ENCODE assay signal across 9 cellular contexts in the genomic region with DNA sequence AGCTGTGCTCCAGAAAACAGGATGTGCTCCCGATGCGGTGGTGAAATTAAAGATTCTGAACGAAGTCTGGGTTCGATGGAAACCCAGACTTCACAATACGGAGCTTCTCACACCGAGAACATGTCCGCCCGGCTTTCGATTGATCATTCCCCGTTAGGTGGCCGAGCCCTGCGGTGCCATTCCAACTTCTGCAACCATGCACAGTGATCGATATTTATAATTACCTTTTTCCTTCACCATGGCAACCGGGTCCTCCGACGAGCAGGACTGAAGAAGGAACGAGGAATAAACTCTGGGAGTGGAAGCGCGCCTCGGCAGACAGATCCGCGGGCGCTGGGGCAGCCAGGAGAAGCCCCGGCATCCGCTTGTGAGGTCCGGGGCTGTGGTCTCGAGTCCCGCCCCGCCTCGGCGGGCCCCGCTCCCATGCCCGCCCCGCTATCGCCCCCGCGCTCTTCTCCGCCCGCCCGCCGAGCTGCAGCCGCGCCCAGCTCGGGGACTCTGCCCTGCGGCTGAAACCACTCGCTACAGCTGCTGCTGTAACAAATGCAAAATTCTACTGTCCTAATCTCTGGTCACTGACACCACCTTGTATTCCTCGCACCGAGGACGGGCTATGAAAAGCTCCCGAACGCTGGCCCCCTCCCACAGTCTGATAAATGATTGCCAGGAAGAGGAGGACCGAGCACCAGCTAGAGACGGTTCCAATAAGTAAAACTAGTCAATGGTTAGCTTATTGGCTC. TPM values are rescaled to one million over a fixed set of nuclear protein-coding genes. Genes with fewer than 3 reads are reported as not detected.
A peak's percentile ranks its signal among the peaks of the same experiment; 100 is the strongest.
DNase-seq lines count a peak whose midpoint lies in the region; ATAC-seq, FAIRE-seq and TF ChIP-seq lines count a peak whose summit lies in the region.
"Had no signal": no experiment of that assay in that cellular context is flagged by ENCODE, and none has a peak within 500 bp of the region (broad histone marks: within the 10 kb centered on the region; RNA-seq: fewer than 3 reads in every experiment).

No MANE protein-coding gene starts in this region.

- H3K79me1 ChIP-seq in H1 (ENCODE audit: low read depth, low read length): no peaks in the 10 kb centered on the region

- no peak overlapping the region for H4K8ac ChIP-seq in H1 (ENCODE audit: extremely low read depth, insufficient read depth, low read length)

- intact Hi-C loops in CD14-positive monocyte (cut with micrococcal nuclease) (no loop called here), activated B cell treated with CpG ODN at 0.5 μM for 24 hours (cut with micrococcal nuclease) (no loop called here)

- no peak overlapping the region for H2BK12ac ChIP-seq in H1 (ENCODE audit: low read depth, low read length)

- CTCF ChIA-PET in activated B cell treated with CpG ODN at 0.5 μM for 24 hours (lab: Charles Lee): no interaction called here
- CTCF ChIA-PET in H1 (lab: Charles Lee; ENCODE audit: partially characterized antibody): interaction anchor here (0.7 to 1.5 kb wide), 3 partner anchors 11 to 183 kb away, joined by 3 to 4 read pairs (median 3); no protein-coding TSS in a partner anchor

- TF ChIP-seq EP300 in H1 (IDR thresholded peaks at IDR 0.05; ENCODE audit: borderline replicate concordance in 1 of 2, low read depth in 2 of 2, low read length in 2 of 2): no peak
- TF ChIP-seq EP300 in suprapubic skin (IDR thresholded peaks at IDR 0.05): no peak

- no peaks in the 10 kb centered on the region for H3K36me3 ChIP-seq in H1 (ENCODE audit: control insufficient read depth in 2 of 4, insufficient read depth in 4 of 4, low read length in 3 of 4)
- no peaks in the 10 kb centered on the region for H3K36me3 ChIP-seq in suprapubic skin
- H3K36me3 ChIP-seq: neutrophil had no signal

- no peak overlapping the region for H2BK15ac ChIP-seq in H1 (ENCODE audit: low read length)

- H3K27ac ChIP-seq in H1 (ENCODE audit: low read depth, low read length): no peak overlapping the region
- peak overlapping the region; percentile 75 for H3K27ac ChIP-seq in suprapubic skin
- H3K27ac ChIP-seq: neutrophil had no signal

- POLR2A ChIA-PET in activated B cell treated with CpG ODN at 0.5 μM for 24 hours (lab: Charles Lee): interaction anchor here (0.6 kb wide), 1 partner anchor 16 kb away, joined by 5 read pairs; no protein-coding TSS in a partner anchor
- POLR2A ChIA-PET in H1 (lab: Charles Lee; ENCODE audit: partially characterized antibody): interaction anchor here (1.0 kb wide), 1 partner anchor 38 kb away, joined by 3 read pairs; no protein-coding TSS in a partner anchor

- no peak overlapping the region for H2BK5ac ChIP-seq in H1 (ENCODE audit: low read depth, low read length)

- H3K27me3 ChIP-seq in H1 (replicated peaks in 1 of 4; ENCODE audit: control insufficient read depth in 3 of 4, extremely low read depth in 1 of 4, insufficient read depth in 3 of 4, low read length in 3 of 4) (peaks cover 0 to 27% (median 16%) of the 10 kb centered on the region in 4 experiments; a peak in 6 of 7 replicates), suprapubic skin (no peaks in the 10 kb centered on the region)

- no peak overlapping the region for H3K23ac ChIP-seq in H1 (ENCODE audit: insufficient read length)

- TF ChIP-seq CTCF in CD14-positive monocyte (IDR thresholded peaks at IDR 0.05) (no peak), activated B cell treated with CpG ODN at 0.5 μM for 24 hours (IDR thresholded peaks at IDR 0.05) (no peak), H1 (IDR thresholded peaks at IDR 0.05; ENCODE audit: control extremely low read depth in 1 of 3, insufficient read depth in 1 of 3, low read depth in 1 of 3, low read length in 3 of 3) (no peak), mesothelial cell of epicardium (IDR thresholded peaks at IDR 0.05; ENCODE audit: unreplicated experiment) (no peak), suprapubic skin (IDR thresholded peaks at IDR 0.05) (no peak)

- peak overlapping the region; percentile 69 to 92 for H3K4me2 ChIP-seq in H1 (ENCODE audit: insufficient read depth in 1 of 2, low read depth in 2 of 2, low read length in 2 of 2)

- no peak for TF ChIP-seq RAD21 in H1 (IDR thresholded peaks at IDR 0.05 in 1 of 2, conservative IDR thresholded peaks at IDR 0.05 in 1 of 2; ENCODE audit: low read depth in 2 of 2, low read length in 2 of 2)

- H3K27ac Mint-ChIP-seq in CD14-positive monocyte (peak overlapping the region in 1 of 7 donors; percentile 68), activated B cell treated with CpG ODN at 0.5 μM for 24 hours (peak overlapping the region; percentile 14), mesothelial cell of epicardium (peak overlapping the region; percentile 88)

- ATAC-seq in GM19324 (IDR thresholded peaks at IDR 0.05; ENCODE audit: low FRiP score, unreplicated experiment): peak; percentile 87
- ATAC-seq in HG03378 (IDR thresholded peaks at IDR 0.05; ENCODE audit: unreplicated experiment): peak; percentile 72
- ATAC-seq in activated B cell treated with CpG ODN at 0.5 μM for 24 hours (ENCODE audit: low read depth): peak; percentile 66
- no peak for ATAC-seq in GM21825 (IDR thresholded peaks at IDR 0.05; ENCODE audit: unreplicated experiment)

- DNase-seq in CD14-positive monocyte (ENCODE audit: low spot score) (no peak), activated B cell treated with CpG ODN at 0.5 μM for 24 hours (peak; percentile 20), H1 (ENCODE audit: low read depth in 1 of 2, low spot score in 2 of 2) (peak in 1 of 2 experiments; percentile 67), mesothelial cell of epicardium (ENCODE audit: low spot score in 2 of 2, unreplicated experiment in 2 of 2) (peak; percentile 47 to 68), suprapubic skin (ENCODE audit: low spot score in 2 of 2) (no peak)

- no peak overlapping the region for H3K56ac ChIP-seq in H1 (replicated peaks; ENCODE audit: insufficient read length, low read depth, low read length)

- H3K14ac ChIP-seq in H1 (ENCODE audit: insufficient read length): no peak overlapping the region

- H3K27me3 Mint-ChIP-seq in CD14-positive monocyte (ENCODE audit: low read depth in 3 of 3) (peaks cover 39 to 46% (median 39%) of the 10 kb centered on the region in 3 donors), activated B cell treated with CpG ODN at 0.5 μM for 24 hours (peaks cover 50% of the 10 kb centered on the region), mesothelial cell of epicardium (ENCODE audit: low read depth) (peaks cover 33% of the 10 kb centered on the region)

- H3K4me1 Mint-ChIP-seq in CD14-positive monocyte: peaks cover 19% of the 10 kb centered on the region
- peaks cover 24% of the 10 kb centered on the region for H3K4me1 Mint-ChIP-seq in activated B cell treated with CpG ODN at 0.5 μM for 24 hours
- H3K4me1 Mint-ChIP-seq in mesothelial cell of epicardium: peaks cover 57% of the 10 kb centered on the region

- 10% methylated on average over 38 of the region's 53 CpGs; no CpG with 5 or more reads in 1 of the 2 experiments for WGBS in H1 (ENCODE audit: extremely low coverage in 1 of 2, insufficient coverage in 1 of 2, insufficient read length in 1 of 2, insufficient replicate concordance in 2 of 2, low coverage in 1 of 2, low lambda C conversion rate in 2 of 2, missing lambda C conversion rate in 1 of 2), 2 experiments
- under 1% methylated on average over 41 of the region's 53 CpGs for WGBS in suprapubic skin

- FAIRE-seq in H1 (lab: Jason Lieb, UNC): no peak

- peaks cover 7% of the 10 kb centered on the region; the same call in 1 of the 2 replicates for H3K23me2 ChIP-seq in H1 (ENCODE audit: low read depth, low read length)

- no peak overlapping the region for H4K91ac ChIP-seq in H1 (replicated peaks; ENCODE audit: insufficient read length, low read length)

- H3K36me3 Mint-ChIP-seq in CD14-positive monocyte (peaks cover 0 to 10% of the 10 kb centered on the region in 2 donors), activated B cell treated with CpG ODN at 0.5 μM for 24 hours (ENCODE audit: low read depth) (no peaks in the 10 kb centered on the region), mesothelial cell of epicardium (no peaks in the 10 kb centered on the region)

- peak overlapping the region in 1 of 4 experiments; percentile 2; a peak in 1 of 7 replicates for H3K9ac ChIP-seq in H1 (replicated peaks in 1 of 4; ENCODE audit: extremely low read depth in 1 of 4, low read depth in 3 of 4, low read length in 3 of 4)

- H3K9me3 Mint-ChIP-seq in CD14-positive monocyte (peaks cover 0 to 6% (median 3%) of the 10 kb centered on the region in 7 donors), activated B cell treated with CpG ODN at 0.5 μM for 24 hours (no peaks in the 10 kb centered on the region), mesothelial cell of epicardium (no peaks in the 10 kb centered on the region)

- peak overlapping the region; percentile 72 to 82 for H3K4me3 Mint-ChIP-seq in CD14-positive monocyte
- H3K4me3 Mint-ChIP-seq in activated B cell treated with CpG ODN at 0.5 μM for 24 hours: peak overlapping the region; percentile 74
- H3K4me3 Mint-ChIP-seq in mesothelial cell of epicardium: peak overlapping the region; percentile 71

- H3K4me3 ChIP-seq in H1 (ENCODE audit: extremely low read depth in 1 of 4, insufficient read depth in 2 of 4, low read depth in 3 of 4, low read length in 4 of 4): peak overlapping the region; percentile 40 to 66 (median 56)
- peak overlapping the region; percentile 60 for H3K4me3 ChIP-seq in suprapubic skin

- H2AK5ac ChIP-seq in H1 (ENCODE audit: low read depth, low read length): no peak overlapping the region

- H4K20me1 ChIP-seq in H1 (replicated peaks in 1 of 2; ENCODE audit: control insufficient read depth in 1 of 2, insufficient read depth in 2 of 2, low read length in 2 of 2): no peaks in the 10 kb centered on the region

- H3K4me1 ChIP-seq in H1 (replicated peaks in 1 of 4; ENCODE audit: control insufficient read depth in 3 of 4, insufficient read depth in 4 of 4, low read length in 3 of 4) (peaks cover 0 to 7% (median 2%) of the 10 kb centered on the region in 4 experiments; a peak in 4 of 7 replicates), suprapubic skin (peaks cover 50% of the 10 kb centered on the region)

- no peaks in the 10 kb centered on the region for H3K79me2 ChIP-seq in H1 (ENCODE audit: control insufficient read depth in 1 of 2, insufficient read depth in 2 of 2, low read length in 2 of 2)

- 0 out of 2 replicates have a peak overlapping the region, but pooled peaks have one; percentile 25 for H3K18ac ChIP-seq in H1 (ENCODE audit: extremely low read depth, low read length)

- peak overlapping the region; percentile 54; the same call in 1 of the 2 replicates for H2AFZ ChIP-seq in H1 (ENCODE audit: low read length)

- TF ChIP-seq POLR2A in H1 (IDR thresholded peaks at IDR 0.05; ENCODE audit: control extremely low read depth in 1 of 2, low read depth in 2 of 2, low read length in 2 of 2) (no peak), suprapubic skin (IDR thresholded peaks at IDR 0.05) (peak in 1 of 2 donors; percentile 22)

- H2BK120ac ChIP-seq in H1 (replicated peaks; ENCODE audit: low read depth, low read length): no peak overlapping the region

- H2BK20ac ChIP-seq in H1 (ENCODE audit: low read length): no peak overlapping the region

- H3K4ac ChIP-seq in H1 (replicated peaks; ENCODE audit: insufficient read length, low read depth, low read length): no peak overlapping the region

- H3K9me3 ChIP-seq in H1 (ENCODE audit: insufficient read depth in 2 of 2, low read depth in 1 of 2, low read length in 1 of 2): no peaks in the 10 kb centered on the region
- no peaks in the 10 kb centered on the region for H3K9me3 ChIP-seq in suprapubic skin
- H3K9me3 ChIP-seq: neutrophil had no signal

- H4K5ac ChIP-seq in H1 (ENCODE audit: insufficient read length, low read depth, low read length): no peak overlapping the region

RNA-seq across cellular contexts. Expression of gene ABLIM1, which starts 26.2 kb away (rescaled TPM):
- polyA plus RNA-seq in CD14-positive monocyte (under 1 TPM; 0.33 to 0.91 TPM), H1 (2011; rRNA removed) (51.7 and 62.6 TPM in 2 replicates)
- total RNA-seq in activated B cell treated with CpG ODN at 0.5 μM for 24 hours (76.6 and 76.9 TPM in 2 replicates), mesothelial cell of epicardium (99.5 to 105 TPM (median 102 TPM) in 3 replicates), suprapubic skin (100 to 1,000 TPM; 156 to 278 (median 213) TPM)
- 51.2 and 52.1 TPM in 2 replicates for total RNA-seq in H1 (2021; fragmentation: NEBNext Ultra II Directional; extraction: Animal tissue kit (Norgen Biotek cat#: 25700))
- 47.8 TPM for polyA plus RNA-seq in H1 (2011; cell fraction: cytosol; rRNA removed)
- polyA plus RNA-seq in H1 (2011; cell fraction: nucleus; rRNA removed): 52.0 TPM
- 21.9 to 32.8 TPM (median 29.3 TPM) in 4 replicates for polyA plus RNA-seq in H1 (2012, experiment 1 of 2)
- polyA plus RNA-seq in H1 (2012, experiment 2 of 2): 3.3 TPM
- polyA plus RNA-seq in H1 (2013, experiment 1 of 2): 31.2 TPM
- 33.9 TPM for polyA plus RNA-seq in H1 (2013, experiment 2 of 2)
- 90.3 and 144 TPM in 2 replicates for polyA minus RNA-seq in H1 (2011; rRNA and poly(A)+ RNA removed)
- 36.0 TPM for polyA minus RNA-seq in H1 (2011; cell fraction: cytosol; rRNA and poly(A)+ RNA removed)
- polyA minus RNA-seq in H1 (2011; cell fraction: nucleus; rRNA and poly(A)+ RNA removed): 71.3 TPM

Comparison
In these comparisons a context has a peak if more than half of its experiments do, and no peak if none do; other contexts are left out.
1. DNase-seq: peak in activated B cell treated with CpG ODN at 0.5 μM for 24 hours (single experiment) and mesothelial cell of epicardium (2 of 2); none in CD14-positive monocyte (single experiment) and suprapubic skin (0 of 2).
2. Peak in every context shown above with its lines, with median percentiles within 50 percentile points of each other: H3K4me3 Mint-ChIP-seq.